Comparison of ENCODE assay signal across 8 cellular contexts in the genomic region with DNA sequence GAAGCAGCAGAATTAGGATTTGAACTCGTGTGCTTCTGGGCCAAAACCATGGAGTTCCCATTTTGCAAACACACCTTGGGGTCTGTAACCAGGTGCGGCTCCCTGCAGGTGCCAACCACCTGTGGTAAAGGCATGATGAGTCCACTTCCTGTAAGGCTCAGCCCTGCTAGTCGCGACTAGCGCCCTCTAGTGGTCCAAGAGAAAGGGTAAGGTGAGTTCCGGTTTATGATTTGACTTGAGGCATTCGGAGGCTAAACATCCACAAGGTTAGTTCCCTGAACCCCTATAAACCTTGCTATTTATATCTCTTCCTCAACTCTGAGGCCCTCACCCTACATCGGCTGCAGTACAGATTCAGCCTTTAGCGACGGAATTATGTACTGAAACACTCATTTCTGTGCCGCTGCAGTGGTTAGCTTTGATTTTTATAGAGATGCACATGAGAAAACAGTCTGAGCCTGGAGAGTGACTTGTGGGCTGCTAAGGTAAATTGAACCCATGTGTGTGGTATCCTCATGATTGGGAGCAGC.
DNase-seq lines count a peak whose midpoint lies in the region; ATAC-seq and TF ChIP-seq lines count a peak whose summit lies in the region.

No MANE protein-coding gene starts in this region.

- no peaks in the 10 kb centered on the region for H3K27me3 ChIP-seq in hepatocyte

- intact Hi-C loops in activated naive CD4-positive, alpha-beta T cell treated with anti-CD3 and anti-CD28 coated beads for 36 hours (cut with micrococcal nuclease) = loop anchor here (1.0 to 10.0 kb wide), 4 partner anchors 173 to 417 kb away; a partner anchor contains a TSS

- POLR2A ChIA-PET in RWPE1 (lab: Yijun Ruan, JAX; ENCODE audit: low non-redundant PET) = no interaction called here

- H3K27ac Mint-ChIP-seq in activated naive CD4-positive, alpha-beta T cell treated with anti-CD3 and anti-CD28 coated beads for 36 hours = no peak overlapping the region

- no peaks in the 10 kb centered on the region for H3K36me3 ChIP-seq in hepatocyte (replicated peaks; ENCODE audit: insufficient read depth, low read depth)

- CTCF ChIA-PET in RWPE1 (lab: Yijun Ruan, JAX) = interaction anchor here (0.5 kb wide), 1 partner anchor 122 kb away, joined by 3 read pairs; no protein-coding TSS in a partner anchor
- CTCF ChIA-PET in activated naive CD4-positive, alpha-beta T cell treated with anti-CD3 and anti-CD28 coated beads for 36 hours (lab: Charles Lee) = interaction anchor here (1.6 to 2.8 kb wide), 3 partner anchors 55 to 261 kb away, joined by 3 to 13 read pairs (median 8); a partner anchor contains a TSS

- H4K20me1 ChIP-seq in hepatocyte (ENCODE audit: insufficient read depth, poor library complexity, severe bottlenecking) = no peaks in the 10 kb centered on the region

- H2AFZ ChIP-seq in hepatocyte = no peak overlapping the region

- no peaks in the 10 kb centered on the region for H3K9me3 Mint-ChIP-seq in activated naive CD4-positive, alpha-beta T cell treated with anti-CD3 and anti-CD28 coated beads for 36 hours

- H3K4me3 ChIP-seq in hepatocyte = no peak overlapping the region

- ATAC-seq in GM21367 (IDR thresholded peaks at IDR 0.05; ENCODE audit: unreplicated experiment) (peak; percentile 99), HG03571 (IDR thresholded peaks at IDR 0.05; ENCODE audit: unreplicated experiment) (peak; percentile 86)

- H3K4me2 ChIP-seq in hepatocyte = peak overlapping the region; percentile 27

- no peaks in the 10 kb centered on the region for H3K4me1 Mint-ChIP-seq in activated naive CD4-positive, alpha-beta T cell treated with anti-CD3 and anti-CD28 coated beads for 36 hours (ENCODE audit: low read depth)

- no peaks in the 10 kb centered on the region for H3K4me1 ChIP-seq in hepatocyte (ENCODE audit: insufficient read depth)

- DNase-seq in DMS53 (lab: John Stamatoyannopoulos, UW) (peak; percentile 88), RWPE1 (ENCODE audit: low spot score) (peak; percentile 46), hepatocyte (ENCODE audit: low spot score) (peak; percentile 71), middle frontal gyrus (ENCODE audit: extremely low spot score, low spot score) (no peak)
- peak; percentile 83 for DNase-seq in activated naive CD4-positive, alpha-beta T cell treated with anti-CD3 and anti-CD28 coated beads for 36 hours
- peak; percentile 46 for DNase-seq in stimulated activated CD4-positive, alpha-beta T cell treated with anti-CD3 and anti-CD28 coated beads, Interleukin-2, amount 100 ng/mL, for 4 hours (ENCODE audit: low read depth)

- TF ChIP-seq CTCF in RWPE1 (conservative IDR thresholded peaks at IDR 0.05; ENCODE audit: low read depth) (peak; percentile 73), hepatocyte (IDR thresholded peaks at IDR 0.05; ENCODE audit: poor library complexity) (peak; percentile 60)

- WGBS in hepatocyte (ENCODE audit: low lambda C conversion rate, missing lambda C conversion rate) = 30% methylated on average over 11 of the region's 11 CpGs

- no peak overlapping the region for H3K4me3 Mint-ChIP-seq in activated naive CD4-positive, alpha-beta T cell treated with anti-CD3 and anti-CD28 coated beads for 36 hours

- H3K79me2 ChIP-seq in hepatocyte = no peaks in the 10 kb centered on the region

- no peaks in the 10 kb centered on the region for H3K9me3 ChIP-seq in hepatocyte (ENCODE audit: low read depth)

- no peaks in the 10 kb centered on the region for H3K36me3 Mint-ChIP-seq in activated naive CD4-positive, alpha-beta T cell treated with anti-CD3 and anti-CD28 coated beads for 36 hours (ENCODE audit: low read depth)

- H3K27ac ChIP-seq in RWPE1 (no peak overlapping the region), hepatocyte (no peak overlapping the region)

- peaks cover 2% of the 10 kb centered on the region for H3K27me3 Mint-ChIP-seq in activated naive CD4-positive, alpha-beta T cell treated with anti-CD3 and anti-CD28 coated beads for 36 hours (ENCODE audit: low read depth)

- H3K9me2 ChIP-seq in hepatocyte (replicated peaks; ENCODE audit: insufficient read depth) = no peaks in the 10 kb centered on the region
